Comparison of ENCODE assay signal across 9 cellular contexts in genomic region chr11:124760205-124760652, GRCh38. TPM values are rescaled to one million over a fixed set of nuclear protein-coding genes. Genes with fewer than 3 reads are reported as not detected.
DNase-seq lines count a peak whose midpoint lies in the region; ATAC-seq and TF ChIP-seq lines count a peak whose summit lies in the region.
"Had no signal": no experiment of that assay in that cellular context is flagged by ENCODE, and none has a peak within 500 bp of the region (broad histone marks: within the 10 kb centered on the region; RNA-seq: fewer than 3 reads in every experiment).

No MANE protein-coding gene starts in this region.

- 6 to 14% (median 12%) methylated on average over 14 to 25 of the region's 25 CpGs for WGBS in adrenal gland, 4 donors

- intact Hi-C loops in adrenal gland (cut with DNase I) = loop anchor here (5.0 kb wide), 1 partner anchor 88 kb away; the partner anchor contains the start of genes SIAE (in 2 of the 2) and SPA17 (in 2 of the 2)

- TF ChIP-seq POLR2A in adrenal gland (IDR thresholded peaks at IDR 0.05) = no peak

- ATAC-seq in memory B cell (ENCODE audit: low read depth) = no peak
- ATAC-seq in HG03439 (IDR thresholded peaks at IDR 0.05; ENCODE audit: unreplicated experiment) = no peak
- ATAC-seq in GM18873 (IDR thresholded peaks at IDR 0.05; ENCODE audit: low FRiP score, unreplicated experiment) = no peak

- peak overlapping the region; percentile 68 for H3K4me3 Mint-ChIP-seq in memory B cell

- H3K27me3 Mint-ChIP-seq in memory B cell = peaks cover 20% of the 10 kb centered on the region

- peaks cover 37% of the 10 kb centered on the region for H3K4me1 Mint-ChIP-seq in memory B cell

- peaks cover 0 to 44% (median 28%) of the 10 kb centered on the region in 11 experiments; a peak in 18 of 22 replicates for H4K20me1 ChIP-seq in BLaER1 treated with 17β-estradiol and CSF1 and Interleukin-3, amounts not matched to agents 10 nM and 100 nM

- peaks cover 0 to 42% (median 0%) of the 10 kb centered on the region in 11 experiments; a peak in 9 of 22 replicates for H3K27me3 ChIP-seq in BLaER1 treated with 17β-estradiol and CSF1 and Interleukin-3, amounts not matched to agents 10 nM and 100 nM
- peaks cover 43% of the 10 kb centered on the region for H3K27me3 ChIP-seq in adrenal gland

- TF ChIP-seq CTCF in GM20000 (IDR thresholded peaks at IDR 0.05; ENCODE audit: extremely low read depth, missing control alignments) = no peak
- no peak for TF ChIP-seq CTCF in adrenal gland (IDR thresholded peaks at IDR 0.05)

- no peaks in the 10 kb centered on the region for H3K9me3 Mint-ChIP-seq in memory B cell

- peak overlapping the region; percentile 4 to 77 (median 68); a peak in 19 of 20 replicates for H3K4me3 ChIP-seq in BLaER1 treated with 17β-estradiol and CSF1 and Interleukin-3, amounts not matched to agents 10 nM and 100 nM
- H3K4me3 ChIP-seq in adrenal gland = peak overlapping the region in 1 of 4 donors; percentile 47

- H3K36me3 Mint-ChIP-seq in memory B cell = no peaks in the 10 kb centered on the region

- H3K4me1 ChIP-seq in BLaER1 treated with 17β-estradiol and CSF1 and Interleukin-3, amounts not matched to agents 10 nM and 100 nM = peaks cover 42 to 68% (median 54%) of the 10 kb centered on the region in 10 experiments
- peaks cover 6 to 43% of the 10 kb centered on the region in 2 donors for H3K4me1 ChIP-seq in adrenal gland (replicated peaks in 1 of 2)

- peak overlapping the region in 8 of 11 experiments; percentile 1 to 78 (median 68); a peak in 15 of 22 replicates for H3K27ac ChIP-seq in BLaER1 treated with 17β-estradiol and CSF1 and Interleukin-3, amounts not matched to agents 10 nM and 100 nM
- peak overlapping the region in 4 of 5 donors; percentile 2 to 55 (median 25) for H3K27ac ChIP-seq in adrenal gland

- peak overlapping the region; percentile 96 to 100 (median 100) for H3K4me2 ChIP-seq in BLaER1 treated with 17β-estradiol and CSF1 and Interleukin-3, amounts not matched to agents 10 nM and 100 nM

- H3K9ac ChIP-seq in BLaER1 treated with 17β-estradiol and CSF1 and Interleukin-3, amounts not matched to agents 10 nM and 100 nM = peak overlapping the region in 10 of 11 experiments; percentile 25 to 80 (median 61); a peak in 18 of 22 replicates

- H3K27ac Mint-ChIP-seq in memory B cell = no peak overlapping the region

- H3K36me3 ChIP-seq in BLaER1 treated with 17β-estradiol and CSF1 and Interleukin-3, amounts not matched to agents 10 nM and 100 nM = peaks cover 0 to 18% (median 6%) of the 10 kb centered on the region in 11 experiments; a peak in 11 of 22 replicates
- H3K36me3 ChIP-seq in adrenal gland (replicated peaks in 1 of 2) = no peaks in the 10 kb centered on the region

- peaks cover 0 to 9% (median 0%) of the 10 kb centered on the region in 11 experiments; a peak in 1 of 22 replicates for H3K9me3 ChIP-seq in BLaER1 treated with 17β-estradiol and CSF1 and Interleukin-3, amounts not matched to agents 10 nM and 100 nM (replicated peaks in 1 of 11)
- H3K9me3 ChIP-seq in adrenal gland (replicated peaks in 1 of 3) = no peaks in the 10 kb centered on the region

- DNase-seq in GM20000 (ENCODE audit: low spot score) (peak; percentile 77), adrenal gland (no peak), memory B cell (ENCODE audit: low spot score in 2 of 2) (peak; percentile 30 to 50), kidney tubule cell (ENCODE audit: low spot score) (no peak), GM19240 (ENCODE audit: insufficient read length, low spot score) (no peak)
- DNase-seq: activated CD4-positive, alpha-beta T cell treated with anti-CD3 and anti-CD28 coated beads, Interleukin-2, amount 50 U/mL, for 1 hour had no signal

RNA-seq across cellular contexts. Expression of gene ESAM, which starts 1.9 kb away (rescaled TPM):
- total RNA-seq in adrenal gland = 10 to 100 TPM; 10.6 to 36.9 (median 29.3) TPM
- polyA plus RNA-seq in adrenal gland = 10 to 100 TPM; 17.1 to 31.2 (median 21.5) TPM

RNA-seq across cellular contexts. Expression of gene VSIG2, which starts 8.2 kb away (rescaled TPM):
- total RNA-seq in adrenal gland = 1 to 10 TPM in 1 of 8 donors, under 1 TPM in 3, not detected in 4; 0.25 to 1.4 (median 0.48) TPM
- 1 to 10 TPM in 1 of 3 donors, under 1 TPM in 2; 0.29 to 2.4 (median 0.67) TPM for polyA plus RNA-seq in adrenal gland

RNA-seq across cellular contexts. Expression of gene NRGN, which starts 20.5 kb away (rescaled TPM):
- 1 to 10 TPM in 6 of 8 donors, not detected in 2; 1.2 to 4.1 (median 3.4) TPM for total RNA-seq in adrenal gland
- 10 to 100 TPM in 1 of 3 donors, 1 to 10 TPM in 2; 5.1 to 10.9 (median 9.6) TPM for polyA plus RNA-seq in adrenal gland

RNA-seq across cellular contexts. Expression of gene MSANTD2, which starts 40.0 kb away (rescaled TPM):
- 10 to 100 TPM in 3 of 8 donors, 1 to 10 TPM in 5; 4.4 to 16.2 (median 6.3) TPM for total RNA-seq in adrenal gland
- polyA plus RNA-seq in adrenal gland = 10 to 100 TPM in 2 of 3 donors, 1 to 10 TPM in 1; 7.1 to 16.8 (median 16.2) TPM

Comparison
In these comparisons a context has a peak if more than half of its experiments do, and no peak if none do; other contexts are left out.
1. DNase-seq: peak in GM20000 (single experiment) and memory B cell (2 of 2); none in adrenal gland (0 of 7), kidney tubule cell (single experiment) and GM19240 (single experiment).